33 cellular contexts compared by ENCODE assay signal in the genomic region with DNA sequence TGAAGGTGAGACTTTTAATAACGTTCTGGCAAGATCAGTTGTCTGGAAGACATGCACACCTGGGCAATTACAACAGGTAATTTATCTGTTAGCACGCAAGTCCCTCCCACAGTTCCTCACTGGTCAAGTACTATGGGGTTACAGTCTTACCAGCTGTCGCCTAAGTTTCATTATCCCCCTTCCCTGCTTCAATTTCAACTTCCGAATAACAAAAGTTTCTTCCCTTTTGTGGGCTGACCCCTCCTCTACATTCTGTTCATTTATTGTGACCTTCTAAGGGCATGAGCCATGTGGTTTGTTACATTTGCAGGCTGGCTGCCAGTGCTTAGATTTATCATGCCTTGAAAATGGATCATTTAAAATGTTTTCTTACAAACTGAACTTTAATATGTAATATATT. TPM values are rescaled to one million over a fixed set of nuclear protein-coding genes. Genes with fewer than 3 reads are reported as not detected.
"Had no signal": no experiment of that assay in that cellular context is flagged by ENCODE, and none has a peak within 500 bp of the region (broad histone marks: within the 10 kb centered on the region; RNA-seq: fewer than 3 reads in every experiment).

No MANE protein-coding gene starts in this region.

- H3K9ac ChIP-seq: neural progenitor cell, parathyroid adenoma had no signal

- H3K27ac ChIP-seq: left lung, lower lobe of right lung, neural progenitor cell, parathyroid adenoma, psoas muscle, sigmoid colon, upper lobe of left lung, WERI-Rb-1 had no signal

- H3K9me3 ChIP-seq: lower lobe of right lung, psoas muscle, sigmoid colon, upper lobe of left lung had no signal

- H3K79me2 ChIP-seq: parathyroid adenoma had no signal

- H2AFZ ChIP-seq: neural progenitor cell, parathyroid adenoma had no signal

- H3K4me1 ChIP-seq: neural progenitor cell, parathyroid adenoma, psoas muscle, sigmoid colon had no signal

- H3K27me3 Mint-ChIP-seq: activated CD8-positive, alpha-beta T cell treated with anti-CD3 and anti-CD28 coated beads for 36 hours; dendritic cell treated with granulocyte-macrophage colony-stimulating factor and Interleukin-4, amounts not matched to agents 40 ng/mL and 50 ng/mL, for 4 days had no signal

- H3K4me1 Mint-ChIP-seq: central memory CD8-positive, alpha-beta T cell; endodermal cell; natural killer cell; stimulated activated effector memory CD8-positive, alpha-beta T cell treated with anti-CD3 and anti-CD28 coated beads, Interleukin-12 subunit alpha, Interleukin-12 subunit beta, amount 100 ng/mL, for 72 hours; stimulated activated naive CD8-positive, alpha-beta T cell treated with anti-CD3 and anti-CD28 coated beads, Interleukin-15, amount 100 ng/mL, for 72 hours had no signal

- H3K4me3 ChIP-seq: left lung, lower lobe of right lung, neural progenitor cell, psoas muscle, sigmoid colon, upper lobe of left lung had no signal

- H3K9me3 Mint-ChIP-seq: activated CD8-positive, alpha-beta T cell treated with anti-CD3 and anti-CD28 coated beads for 36 hours; activated T-cell treated with anti-CD3 and anti-CD28 coated beads, Interleukin-2, amount 50 U/mL, for 4 hours; activated T-helper 2 cell treated with anti-CD3 and anti-CD28 coated beads, Interferon-gamma antibody, Interleukin-2, Interleukin-4, amounts not matched to agents 10 μg/mL and 5 μg/mL and 100 μg/mL, durations not matched to agents 14 hours and 24 hours and 36 hours; central memory CD8-positive, alpha-beta T cell; stimulated activated effector memory CD8-positive, alpha-beta T cell treated with anti-CD3 and anti-CD28 coated beads, Interleukin-12 subunit alpha, Interleukin-12 subunit beta, amount 100 ng/mL, for 72 hours; stimulated activated naive CD8-positive, alpha-beta T cell treated with anti-CD3 and anti-CD28 coated beads, Interleukin-15, amount 100 ng/mL, for 72 hours had no signal

- ATAC-seq: activated CD8-positive, alpha-beta T cell treated with anti-CD3 and anti-CD28 coated beads for 36 hours; activated T-cell treated with anti-CD3 and anti-CD28 coated beads, Interleukin-2, amount 50 U/mL, for 4 hours; esophagus mucosa; left lung; lower lobe of right lung; natural killer cell; psoas muscle; stimulated activated effector memory CD8-positive, alpha-beta T cell treated with anti-CD3 and anti-CD28 coated beads, Interleukin-12 subunit alpha, Interleukin-12 subunit beta, amount 100 ng/mL, for 72 hours; stimulated activated naive CD8-positive, alpha-beta T cell treated with anti-CD3 and anti-CD28 coated beads, Interleukin-15, amount 100 ng/mL, for 72 hours had no signal

- H3K27me3 ChIP-seq: left lung, neural progenitor cell, sigmoid colon, upper lobe of left lung had no signal

- H3K36me3 Mint-ChIP-seq: activated naive CD8-positive, alpha-beta T cell; natural killer cell; neural progenitor cell; stimulated activated effector memory CD8-positive, alpha-beta T cell treated with anti-CD3 and anti-CD28 coated beads, Interleukin-12 subunit alpha, Interleukin-12 subunit beta, amount 100 ng/mL, for 72 hours had no signal

- H3K27ac Mint-ChIP-seq: activated CD8-positive, alpha-beta T cell treated with anti-CD3 and anti-CD28 coated beads for 36 hours; activated naive CD8-positive, alpha-beta T cell; activated T-helper 2 cell treated with anti-CD3 and anti-CD28 coated beads, Interferon-gamma antibody, Interleukin-2, Interleukin-4, amounts not matched to agents 10 μg/mL and 5 μg/mL and 100 μg/mL, durations not matched to agents 14 hours and 24 hours and 36 hours; dendritic cell treated with granulocyte-macrophage colony-stimulating factor and Interleukin-4, amounts not matched to agents 40 ng/mL and 50 ng/mL, for 4 days; endodermal cell; natural killer cell; neural progenitor cell; stimulated activated effector memory CD8-positive, alpha-beta T cell treated with anti-CD3 and anti-CD28 coated beads, Interleukin-12 subunit alpha, Interleukin-12 subunit beta, amount 100 ng/mL, for 72 hours; stimulated activated naive CD8-positive, alpha-beta T cell treated with anti-CD3 and anti-CD28 coated beads, Interleukin-15, amount 100 ng/mL, for 72 hours had no signal

- H3K36me3 ChIP-seq: left lung, lower lobe of right lung, neural progenitor cell, sigmoid colon, upper lobe of left lung, WERI-Rb-1 had no signal

- DNase-seq: activated CD4-positive, alpha-beta T cell treated with anti-CD3 and anti-CD28 coated beads for 1 hour; activated CD4-positive, alpha-beta T cell treated with anti-CD3 and anti-CD28 coated beads, Interleukin-2, amount 50 U/mL, for 1 hour; activated CD8-positive, alpha-beta T cell treated with anti-CD3 and anti-CD28 coated beads for 36 hours; activated naive CD4-positive, alpha-beta T cell; activated T-cell treated with anti-CD3 and anti-CD28 coated beads, Interleukin-2, amount 50 U/mL, for 4 hours; anterior cingulate cortex; endodermal cell; foreskin fibroblast; head of caudate nucleus; hypothalamus; kidney glomerular epithelial cell; left lung; lower lobe of right lung; mesenchymal stem cell; natural killer cell; occipital lobe; psoas muscle; sigmoid colon; small intestine; stimulated activated CD4-positive, alpha-beta T cell treated with anti-CD3 and anti-CD28 coated beads, Interleukin-4, amount 100 ng/mL, for 24 hours; stimulated activated naive CD8-positive, alpha-beta T cell treated with anti-CD3 and anti-CD28 coated beads, Interleukin-15, amount 100 ng/mL, for 72 hours; substantia nigra; upper lobe of left lung; WERI-Rb-1 had no signal

- H3K4me2 ChIP-seq: neural progenitor cell had no signal

- H3K4me3 Mint-ChIP-seq: activated CD8-positive, alpha-beta T cell treated with anti-CD3 and anti-CD28 coated beads for 36 hours; activated naive CD8-positive, alpha-beta T cell; activated T-cell treated with anti-CD3 and anti-CD28 coated beads, Interleukin-2, amount 50 U/mL, for 4 hours; central memory CD8-positive, alpha-beta T cell; dendritic cell treated with granulocyte-macrophage colony-stimulating factor and Interleukin-4, amounts not matched to agents 40 ng/mL and 50 ng/mL, for 4 days; endodermal cell; natural killer cell; neural progenitor cell; stimulated activated effector memory CD8-positive, alpha-beta T cell treated with anti-CD3 and anti-CD28 coated beads, Interleukin-12 subunit alpha, Interleukin-12 subunit beta, amount 100 ng/mL, for 72 hours; stimulated activated naive CD8-positive, alpha-beta T cell treated with anti-CD3 and anti-CD28 coated beads, Interleukin-15, amount 100 ng/mL, for 72 hours had no signal

RNA-seq across cellular contexts. Expression of a gene that starts 16.5 kb away (rescaled TPM):
- total RNA-seq: activated CD8-positive, alpha-beta T cell treated with anti-CD3 and anti-CD28 coated beads for 36 hours; activated T-cell treated with anti-CD3 and anti-CD28 coated beads, Interleukin-2, amount 50 U/mL, for 4 hours; activated T-helper 2 cell treated with anti-CD3 and anti-CD28 coated beads, Interferon-gamma antibody, Interleukin-2, Interleukin-4, amounts not matched to agents 10 μg/mL and 5 μg/mL and 100 μg/mL, durations not matched to agents 14 hours and 24 hours and 36 hours; bronchial epithelial cell had no signal
